In the genomic region with DNA sequence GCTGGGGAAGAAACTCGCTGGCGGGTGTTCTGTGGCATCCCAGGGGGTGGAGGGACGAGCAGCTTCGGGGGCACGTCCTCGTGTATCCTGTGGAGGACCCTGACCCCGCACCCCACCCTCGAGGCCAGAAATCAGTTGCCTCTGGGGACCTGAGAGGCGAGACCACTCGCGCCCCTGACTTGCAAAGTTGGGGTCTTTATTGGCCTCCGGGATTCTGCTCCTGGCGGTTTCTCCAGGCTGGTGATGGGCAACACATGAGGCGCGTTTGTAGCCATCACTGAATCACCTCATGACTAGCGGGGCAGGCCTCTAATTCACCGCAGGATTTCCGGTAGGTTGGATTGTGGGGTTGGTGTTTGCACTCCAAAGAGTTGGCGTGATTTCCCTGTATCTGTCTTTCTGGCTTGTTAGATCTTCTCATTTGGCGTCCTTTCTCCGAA, we compare ENCODE assay signal across 8 cellular contexts. TPM values are rescaled to one million over a fixed set of nuclear protein-coding genes. Genes with fewer than 3 reads are reported as not detected.
DNase-seq lines count a peak whose midpoint lies in the region; ATAC-seq, FAIRE-seq and TF ChIP-seq lines count a peak whose summit lies in the region.
"Not testable (repeated sequence)": the region's sequence is repeated elsewhere in the genome, so short reads cannot be mapped to it uniquely, and the experiment has no call there.

No MANE protein-coding gene starts in this region.

- not testable (repeated sequence) for H3K4me1 ChIP-seq in endocrine pancreas (ENCODE audit: control insufficient read depth, insufficient read depth, low read length); right lobe of liver; small intestine (ENCODE audit: control insufficient read depth in 2 of 2, insufficient read depth in 1 of 2, low read depth in 1 of 2, low read length in 1 of 2)

- not testable (repeated sequence) for H3K36me3 ChIP-seq in endocrine pancreas (ENCODE audit: control insufficient read depth, insufficient read depth, low read length); right lobe of liver; small intestine (ENCODE audit: control insufficient read depth in 2 of 2, insufficient read depth in 2 of 2, low read length in 2 of 2)

- ATAC-seq in GM19397 (IDR thresholded peaks at IDR 0.05; ENCODE audit: unreplicated experiment) = peak; percentile 41
- ATAC-seq in right lobe of liver = peak; percentile 82 to 90 (median 86)

- 2% methylated on average over 8 of the region's 21 CpGs for WGBS in right lobe of liver (ENCODE audit: insufficient coverage, low coverage, low lambda C conversion rate, missing lambda C conversion rate)
- WGBS in small intestine, 3 donors = 1 to 6% (median 2%) methylated on average over 15 to 19 of the region's 21 CpGs

- POLR2A ChIA-PET in AG04450 (lab: Yijun Ruan, JAX) = not testable (repeated sequence)

- H3K27ac ChIP-seq in AG04450 (ENCODE audit: low read depth, low read length) (peak overlapping the region; percentile 65), right lobe of liver (peak overlapping the region; percentile 79 to 90 (median 82))
- not testable (repeated sequence) for H3K27ac ChIP-seq in small intestine (ENCODE audit: low read depth in 1 of 2, low read length in 1 of 2)

- H3K4me3 ChIP-seq in AG04450 (ENCODE audit: low read depth, low read length) (peak overlapping the region; percentile 61), endocrine pancreas (ENCODE audit: control insufficient read depth, insufficient read depth, low read length) (peak overlapping the region; percentile 49), right lobe of liver (peak overlapping the region; percentile 32 to 59 (median 57)), small intestine (ENCODE audit: low read depth in 1 of 2, low read length in 2 of 2) (peak overlapping the region; percentile 30 to 33)

- not testable (repeated sequence) for H3K9ac ChIP-seq in endocrine pancreas (ENCODE audit: control insufficient read depth, insufficient read depth, low read length)

- H3K9me3 ChIP-seq in AG04450 (ENCODE audit: control insufficient read depth, insufficient read depth, low read length); endocrine pancreas (ENCODE audit: control insufficient read depth, low read length); right lobe of liver; small intestine (ENCODE audit: control insufficient read depth, low read depth): not testable (repeated sequence)

- not testable (repeated sequence) for FAIRE-seq in small intestine (lab: Jason Lieb, UNC)

- not testable (repeated sequence) for DNase-seq in AG04450 (ENCODE audit: low read depth, low spot score)
- DNase-seq in HS-27A (ENCODE audit: low read depth) (peak; percentile 34), RKO (ENCODE audit: low spot score) (peak; percentile 52), activated T-cell treated with anti-CD3 and anti-CD28 coated beads for 48 hours (ENCODE audit: low read depth) (peak; percentile 26), right lobe of liver (peak; percentile 25 to 57 (median 56)), small intestine (peak; percentile 0)

- intact Hi-C loops in right lobe of liver (cut with DNase I) = not testable (repeated sequence)

- TF ChIP-seq POLR2A in right lobe of liver (IDR thresholded peaks at IDR 0.05) = peak; percentile 88

- TF ChIP-seq CTCF in AG04450 (IDR thresholded peaks at IDR 0.05; ENCODE audit: low read depth, low read length); right lobe of liver (IDR thresholded peaks at IDR 0.05): not testable (repeated sequence)

- H3K27me3 ChIP-seq in AG04450 (ENCODE audit: control insufficient read depth, insufficient read depth, low read length); endocrine pancreas (ENCODE audit: control insufficient read depth, insufficient read depth, low read length); right lobe of liver; small intestine (ENCODE audit: control insufficient read depth in 2 of 2, insufficient read depth in 2 of 2, low read length in 2 of 2): not testable (repeated sequence)

- CTCF ChIA-PET in AG04450 (lab: Charles Lee) = not testable (repeated sequence)

RNA-seq across cellular contexts. Expression of gene NBPF8, which starts 0.7 kb away (rescaled TPM):
- polyA plus RNA-seq in AG04450 (2011; rRNA removed) (25.4 and 30.1 TPM in 2 replicates), small intestine (1 to 10 TPM in 2 of 3 donors, under 1 TPM in 1; 0.45 to 2.9 (median 1.1) TPM)
- 9.4 and 13.6 TPM in 2 replicates for polyA minus RNA-seq in AG04450 (2011; rRNA and poly(A)+ RNA removed)
- 10 to 100 TPM in 4 of 6 experiments, 1 to 10 TPM in 2; 6.0 to 21.0 (median 12.1) TPM for total RNA-seq in right lobe of liver
